1 cellular context compared by ENCODE assay signal in genomic region chr12:94280063-94280462, GRCh38.
TF ChIP-seq lines count a peak whose summit lies in the region.

No MANE protein-coding gene starts in this region.

TF ChIP-seq in neural cell, 6 proteins besides CTCF, POLR2A, EP300 and RAD21 (continued from another document):
- no peak for TF ChIP-seq REST (IDR thresholded peaks at IDR 0.05; ENCODE audit: borderline replicate concordance)
